In the genomic region with DNA sequence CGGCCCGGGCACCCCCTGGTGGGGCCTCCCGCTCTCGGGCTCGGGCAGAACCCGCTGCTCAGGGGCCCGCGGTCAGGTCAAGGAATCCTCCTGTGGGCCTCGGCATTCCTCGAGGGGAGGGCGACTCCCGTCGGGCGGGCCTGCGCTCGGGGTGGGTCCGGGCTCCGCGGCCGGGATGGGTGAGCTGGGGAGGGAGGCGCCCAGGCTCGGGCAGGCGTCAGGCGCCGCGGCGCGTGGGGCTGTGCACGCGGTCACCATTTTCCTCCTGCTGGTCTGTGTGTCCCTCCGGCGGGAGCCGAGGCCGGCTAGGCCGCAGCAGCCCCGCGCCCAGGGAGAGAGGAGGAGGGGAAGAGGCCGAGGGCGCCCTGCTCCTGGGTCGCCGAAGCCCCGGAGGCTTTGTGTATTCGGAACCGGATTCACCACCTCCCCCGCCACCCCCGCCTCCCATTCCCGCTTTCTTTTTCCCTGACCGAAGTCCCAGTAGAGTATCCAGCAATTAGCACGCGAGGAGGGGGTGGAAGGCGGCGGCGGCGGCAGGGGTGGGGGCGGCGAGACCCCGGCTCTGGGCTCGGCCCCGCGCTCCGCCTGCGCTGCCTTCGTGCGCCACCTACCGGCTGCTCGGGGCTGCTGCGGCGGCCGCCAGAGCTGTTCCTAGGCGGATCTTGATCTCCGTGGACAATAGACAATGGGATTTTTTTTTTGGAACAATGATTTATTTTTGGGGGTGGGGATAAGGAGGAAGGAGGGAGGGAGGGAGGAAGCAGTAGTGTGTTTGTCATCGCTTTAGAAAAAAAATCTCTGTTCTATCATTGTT, we compare ENCODE assay signal across 8 cellular contexts.
DNase-seq lines count a peak whose midpoint lies in the region; ATAC-seq and TF ChIP-seq lines count a peak whose summit lies in the region.

No MANE protein-coding gene starts in this region.

- H3K27me3 ChIP-seq in H7 (ENCODE audit: control insufficient read depth, insufficient read depth, low read length): peaks cover 3% of the 10 kb centered on the region
- no peaks in the 10 kb centered on the region for H3K27me3 ChIP-seq in hepatocyte
- no peaks in the 10 kb centered on the region for H3K27me3 ChIP-seq in rectal smooth muscle tissue (ENCODE audit: control insufficient read depth, insufficient read depth, low read length)

- H3K9ac ChIP-seq in rectal smooth muscle tissue (ENCODE audit: low read length): peak overlapping the region; percentile 38

- H3K27ac ChIP-seq in hepatocyte (peak overlapping the region; percentile 98), rectal smooth muscle tissue (ENCODE audit: low read depth, low read length) (peak overlapping the region; percentile 87)

- no peak for ATAC-seq in HG03521 (IDR thresholded peaks at IDR 0.05; ENCODE audit: unreplicated experiment)

- no peaks in the 10 kb centered on the region for H3K9me3 ChIP-seq in hepatocyte (ENCODE audit: low read depth)

- H4K20me1 ChIP-seq in hepatocyte (ENCODE audit: insufficient read depth, poor library complexity, severe bottlenecking): no peaks in the 10 kb centered on the region

- H3K4me1 ChIP-seq in hepatocyte (ENCODE audit: insufficient read depth) (peaks cover 44% of the 10 kb centered on the region), rectal smooth muscle tissue (ENCODE audit: control insufficient read depth, insufficient read depth, low read length) (peaks cover 22% of the 10 kb centered on the region)

- H3K4me3 ChIP-seq in H7 (ENCODE audit: insufficient read depth, low read depth, low read length) (peak overlapping the region; percentile 52), hepatocyte (peak overlapping the region; percentile 53), rectal smooth muscle tissue (ENCODE audit: low read length) (peak overlapping the region; percentile 75)

- no peaks in the 10 kb centered on the region for H3K9me2 ChIP-seq in hepatocyte (replicated peaks; ENCODE audit: insufficient read depth)

- TF ChIP-seq CTCF in hepatocyte (IDR thresholded peaks at IDR 0.05; ENCODE audit: poor library complexity): peak; percentile 97

- peak overlapping the region; percentile 88 for H3K4me2 ChIP-seq in hepatocyte

- H3K79me2 ChIP-seq in hepatocyte: no peaks in the 10 kb centered on the region

- H3K36me3 ChIP-seq in H7 (replicated peaks; ENCODE audit: control insufficient read depth, insufficient read depth, low read length) (no peaks in the 10 kb centered on the region), hepatocyte (replicated peaks; ENCODE audit: insufficient read depth, low read depth) (no peaks in the 10 kb centered on the region), rectal smooth muscle tissue (ENCODE audit: control insufficient read depth, insufficient read depth, low read length) (no peaks in the 10 kb centered on the region)

- under 1% methylated on average over 23 of the region's 72 CpGs for WGBS in hepatocyte (ENCODE audit: low lambda C conversion rate, missing lambda C conversion rate)

- DNase-seq in DMS153 treated with DMSO at 0.1 percent for 48 hours (lab: John Stamatoyannopoulos, UW; ENCODE audit: unreplicated experiment) (peak; percentile 83), H7 (peak; percentile 93), NCI-H1105 treated with DMSO at 0.1 percent for 48 hours (lab: John Stamatoyannopoulos, UW) (peak; percentile 70), T-helper 9 cell (peak; percentile 64), astrocyte of the hippocampus (ENCODE audit: low read depth, low spot score) (peak; percentile 91), hepatocyte (ENCODE audit: low spot score) (peak; percentile 90)

- H2AFZ ChIP-seq in hepatocyte: peak overlapping the region; percentile 76
